In genomic region chr12:111185206-111185888, GRCh38 we compare ENCODE assay signal across 1 cellular context.
TF ChIP-seq lines count a peak whose summit lies in the region.

No MANE protein-coding gene starts in this region.

TF ChIP-seq in K562, 482 proteins besides CTCF, POLR2A, EP300 and RAD21 (continued from another document and continues in another):
- no peak for TF ChIP-seq ZFP1 (CRISPR knock-in tag; IDR thresholded peaks at IDR 0.05)
- no peak for TF ChIP-seq ZNF318 (IDR thresholded peaks at IDR 0.05; ENCODE audit: borderline replicate concordance in 1 of 2, low read depth in 1 of 2)
- no peak for TF ChIP-seq CLOCK (CRISPR knock-in tag; IDR thresholded peaks at IDR 0.05; ENCODE audit: borderline replicate concordance)
- no peak for TF ChIP-seq ID3 (CRISPR knock-in tag; IDR thresholded peaks at IDR 0.05)
- TF ChIP-seq ID3 (tag; IDR thresholded peaks at IDR 0.05) = peak; percentile 50; the same call in 1 of the 2 replicates
- TF ChIP-seq MLLT1 (IDR thresholded peaks at IDR 0.05) = no peak
- no peak for TF ChIP-seq CEBPZ (IDR thresholded peaks at IDR 0.05; ENCODE audit: borderline replicate concordance, low read depth, low read length)
- TF ChIP-seq GATA2 (CRISPR knock-in tag; IDR thresholded peaks at IDR 0.05) = peak; percentile 32; the same call in 1 of the 2 replicates
- no peak for TF ChIP-seq EWSR1 (IDR thresholded peaks at IDR 0.05; ENCODE audit: borderline replicate concordance, low read depth, partially characterized antibody)
- no peak for TF ChIP-seq FOXK2 (conservative IDR thresholded peaks at IDR 0.05 in 1 of 2, IDR thresholded peaks at IDR 0.05 in 1 of 2; ENCODE audit: low read depth in 2 of 2)
- TF ChIP-seq ZBTB49 (CRISPR knock-in tag; IDR thresholded peaks at IDR 0.05; ENCODE audit: borderline replicate concordance) = no peak
- no peak for TF ChIP-seq REST (CRISPR knock-in tag; IDR thresholded peaks at IDR 0.05; ENCODE audit: low read depth)
- TF ChIP-seq RBFOX2 (IDR thresholded peaks at IDR 0.05; ENCODE audit: low read depth, low read length) = no peak
- TF ChIP-seq E2F3 (CRISPR knock-in tag; IDR thresholded peaks at IDR 0.05) = no peak
- TF ChIP-seq ZBTB43 (CRISPR knock-in tag; IDR thresholded peaks at IDR 0.05) = no peak
- no peak for TF ChIP-seq KDM4B (IDR thresholded peaks at IDR 0.05; ENCODE audit: borderline replicate concordance in 2 of 2, low read depth in 1 of 2)
- no peak for TF ChIP-seq ZFP36 (IDR thresholded peaks at IDR 0.05; ENCODE audit: low read depth, low read length, partially characterized antibody)
- no peak for TF ChIP-seq SMAD1 (IDR thresholded peaks at IDR 0.05; ENCODE audit: low read depth, low read length, partially characterized antibody)
- TF ChIP-seq TFAP4 (CRISPR knock-in tag; IDR thresholded peaks at IDR 0.05; ENCODE audit: borderline replicate concordance) = peak; percentile 75; the same call in 1 of the 2 replicates
- TF ChIP-seq L3MBTL2 (IDR thresholded peaks at IDR 0.05) = 0 out of 2 replicates have a peak, but pooled peaks have one; percentile 29
- no peak for TF ChIP-seq RBM15 (IDR thresholded peaks at IDR 0.05; ENCODE audit: insufficient read depth, low read length)
- TF ChIP-seq ZBTB7A (IDR thresholded peaks at IDR 0.05; ENCODE audit: borderline replicate concordance, control insufficient read depth, low read depth, low read length) = no peak
- TF ChIP-seq MTF1 (CRISPR knock-in tag; IDR thresholded peaks at IDR 0.05; ENCODE audit: borderline replicate concordance) = no peak
- TF ChIP-seq NFYB (IDR thresholded peaks at IDR 0.05; ENCODE audit: extremely low read depth, insufficient read length) = no peak
- TF ChIP-seq SLC30A9 (CRISPR knock-in tag; IDR thresholded peaks at IDR 0.05) = no peak
- TF ChIP-seq ZNF134 (CRISPR knock-in tag; conservative IDR thresholded peaks at IDR 0.05) = 0 out of 2 replicates have a peak, but pooled peaks have one; percentile 22
- TF ChIP-seq ZNF699 (CRISPR knock-in tag; IDR thresholded peaks at IDR 0.05; ENCODE audit: insufficient replicate concordance) = no peak
